ENCODE assay signal across 6 cellular contexts in genomic region chr2:85560403-85560726, GRCh38. TPM values are rescaled to one million over a fixed set of nuclear protein-coding genes. Genes with fewer than 3 reads are reported as not detected.
DNase-seq lines count a peak whose midpoint lies in the region; ATAC-seq and TF ChIP-seq lines count a peak whose summit lies in the region.
"Not testable (repeated sequence)": the region's sequence is repeated elsewhere in the genome, so short reads cannot be mapped to it uniquely, and the experiment has no call there.

No MANE protein-coding gene starts in this region.

- H3K36me3 ChIP-seq in H7 (replicated peaks; ENCODE audit: control insufficient read depth, insufficient read depth, low read length): peaks cover 10% of the 10 kb centered on the region
- H3K36me3 ChIP-seq in brain microvascular endothelial cell (replicated peaks): peaks cover 26% of the 10 kb centered on the region
- H3K36me3 ChIP-seq in left ventricle myocardium inferior: peaks cover 32% of the 10 kb centered on the region
- peaks cover 0 to 34% (median 18%) of the 10 kb centered on the region in 4 donors for H3K36me3 ChIP-seq in upper lobe of left lung

- not testable (repeated sequence) for TF ChIP-seq POLR2A in upper lobe of left lung (IDR thresholded peaks at IDR 0.05)

- peaks cover 22% of the 10 kb centered on the region for H3K4me1 Mint-ChIP-seq in T-helper 1 cell treated with Interleukin-12 subunit alpha and Interleukin-12 subunit beta and Interleukin-4 antibody, amounts not matched to agents 30 μg/mL and 1 μg/mL, for 36 hours (ENCODE audit: low read depth)
- H3K4me1 Mint-ChIP-seq in neural crest cell: peaks cover 20% of the 10 kb centered on the region

- not testable (repeated sequence) for ATAC-seq in upper lobe of left lung (ENCODE audit: low FRiP score in 2 of 2)

- intact Hi-C loops in left ventricle myocardium inferior (cut with micrococcal nuclease): not testable (repeated sequence)

- not testable (repeated sequence) for H3K36me3 Mint-ChIP-seq in T-helper 1 cell treated with Interleukin-12 subunit alpha and Interleukin-12 subunit beta and Interleukin-4 antibody, amounts not matched to agents 30 μg/mL and 1 μg/mL, for 36 hours (ENCODE audit: low read depth); neural crest cell (ENCODE audit: low read depth)

- not testable (repeated sequence) for H3K27me3 Mint-ChIP-seq in T-helper 1 cell treated with Interleukin-12 subunit alpha and Interleukin-12 subunit beta and Interleukin-4 antibody, amounts not matched to agents 30 μg/mL and 1 μg/mL, for 36 hours (ENCODE audit: low read depth); neural crest cell (ENCODE audit: low read depth)

- H3K9me3 Mint-ChIP-seq in T-helper 1 cell treated with Interleukin-12 subunit alpha and Interleukin-12 subunit beta and Interleukin-4 antibody, amounts not matched to agents 30 μg/mL and 1 μg/mL, for 36 hours; neural crest cell: not testable (repeated sequence)

- H3K27ac ChIP-seq in brain microvascular endothelial cell; left ventricle myocardium inferior (replicated peaks): not testable (repeated sequence)
- peak overlapping the region in 3 of 4 donors; percentile 82 to 94 (median 88) for H3K27ac ChIP-seq in upper lobe of left lung

- peak overlapping the region; percentile 93 for H3K27ac Mint-ChIP-seq in T-helper 1 cell treated with Interleukin-12 subunit alpha and Interleukin-12 subunit beta and Interleukin-4 antibody, amounts not matched to agents 30 μg/mL and 1 μg/mL, for 36 hours
- H3K27ac Mint-ChIP-seq in neural crest cell (ENCODE audit: unreplicated experiment): peak overlapping the region; percentile 88

- TF ChIP-seq EP300 in upper lobe of left lung (IDR thresholded peaks at IDR 0.05): not testable (repeated sequence)

- DNase-seq in H7; brain microvascular endothelial cell; left ventricle myocardium inferior; neural crest cell (ENCODE audit: low read depth, low spot score); upper lobe of left lung: not testable (repeated sequence)

- H3K27me3 ChIP-seq in H7 (ENCODE audit: control insufficient read depth, insufficient read depth, low read length); brain microvascular endothelial cell (replicated peaks); left ventricle myocardium inferior (ENCODE audit: low read depth); upper lobe of left lung: not testable (repeated sequence)

- peak overlapping the region; percentile 91 for H3K4me3 Mint-ChIP-seq in T-helper 1 cell treated with Interleukin-12 subunit alpha and Interleukin-12 subunit beta and Interleukin-4 antibody, amounts not matched to agents 30 μg/mL and 1 μg/mL, for 36 hours
- peak overlapping the region; percentile 98 for H3K4me3 Mint-ChIP-seq in neural crest cell

- H3K4me1 ChIP-seq in left ventricle myocardium inferior (peaks cover 35% of the 10 kb centered on the region), upper lobe of left lung (peaks cover 16 to 28% (median 24%) of the 10 kb centered on the region in 4 donors)

- H3K4me3 ChIP-seq in H7 (ENCODE audit: insufficient read depth, low read depth, low read length): peak overlapping the region; percentile 84
- peak overlapping the region; percentile 89 for H3K4me3 ChIP-seq in brain microvascular endothelial cell (ENCODE audit: low read depth, low read length)
- H3K4me3 ChIP-seq in left ventricle myocardium inferior: peak overlapping the region; percentile 83
- peak overlapping the region in 3 of 4 donors; percentile 79 to 87 (median 87) for H3K4me3 ChIP-seq in upper lobe of left lung

- in situ Hi-C loops in brain microvascular endothelial cell (cut with HindIII; ENCODE audit: low pct_ligation_motif_present, low sequenced_read_pairs): not testable (repeated sequence)

- not testable (repeated sequence) for TF ChIP-seq CTCF in brain microvascular endothelial cell (IDR thresholded peaks at IDR 0.05; ENCODE audit: low read depth, low read length, missing control alignments); left ventricle myocardium inferior (IDR thresholded peaks at IDR 0.05; ENCODE audit: borderline replicate concordance); neural crest cell (conservative IDR thresholded peaks at IDR 0.05); upper lobe of left lung (IDR thresholded peaks at IDR 0.05)

- 82 to 85% methylated on average over 12 of the region's 12 CpGs for WGBS in upper lobe of left lung, 2 donors

- not testable (repeated sequence) for H3K9me3 ChIP-seq in left ventricle myocardium inferior (replicated peaks); upper lobe of left lung

RNA-seq across cellular contexts. Expression of gene GGCX, which starts 0.9 kb away (rescaled TPM):
- 23.3 and 33.0 TPM in 2 replicates for total RNA-seq in H7 (2014; rRNA removed; shearing (Covaris generic))
- total RNA-seq in left ventricle myocardium inferior (25.5 TPM), neural crest cell (43.4 and 43.7 TPM in 2 replicates), upper lobe of left lung (10 to 100 TPM; 21.2 to 70.6 (median 38.0) TPM)

RNA-seq across cellular contexts. Expression of gene VAMP8, which starts 17.0 kb away (rescaled TPM):
- 17.7 and 33.0 TPM in 2 replicates for total RNA-seq in H7 (2014; rRNA removed; shearing (Covaris generic))
- total RNA-seq in left ventricle myocardium inferior (15.5 TPM), neural crest cell (1.1 and 2.1 TPM in 2 replicates), upper lobe of left lung (100 to 1,000 TPM in 4 of 6 donors, 10 to 100 TPM in 2; 62.8 to 289 (median 154) TPM)

RNA-seq across cellular contexts. Expression of gene MAT2A, which starts 21.4 kb away (rescaled TPM):
- total RNA-seq in H7 (2014; rRNA removed; shearing (Covaris generic)): 57.6 and 98.6 TPM in 2 replicates
- total RNA-seq in left ventricle myocardium inferior (145 TPM), neural crest cell (404 and 405 TPM in 2 replicates), upper lobe of left lung (100 to 1,000 TPM; 108 to 219 (median 168) TPM)

RNA-seq across cellular contexts. Expression of gene VAMP5, which starts 23.9 kb away (rescaled TPM):
- total RNA-seq in H7 (2014; rRNA removed; shearing (Covaris generic)): 1.00 and 1.4 TPM in 2 replicates
- total RNA-seq in left ventricle myocardium inferior (47.3 TPM), neural crest cell (0.50 and 1.5 TPM in 2 replicates), upper lobe of left lung (100 to 1,000 TPM in 1 of 6 donors, 10 to 100 TPM in 5; 20.5 to 105 (median 44.0) TPM)

RNA-seq across cellular contexts. Expression of gene RNF181, which starts 35.2 kb away (rescaled TPM):
- total RNA-seq in H7 (2014; rRNA removed; shearing (Covaris generic)): 159 and 201 TPM in 2 replicates
- total RNA-seq in left ventricle myocardium inferior: 89.2 TPM
- 67.9 and 75.8 TPM in 2 replicates for total RNA-seq in neural crest cell
- total RNA-seq in upper lobe of left lung: 100 to 1,000 TPM in 4 of 6 donors, 10 to 100 TPM in 2; 81.7 to 164 (median 108) TPM
